ENCODE assay signal across 16 cellular contexts in genomic region chrX:153477039-153477438, GRCh38. TPM values are rescaled to one million over a fixed set of nuclear protein-coding genes. Genes with fewer than 3 reads are reported as not detected.
A peak's percentile ranks its signal among the peaks of the same experiment; 100 is the strongest.
DNase-seq lines count a peak whose midpoint lies in the region; ATAC-seq and TF ChIP-seq lines count a peak whose summit lies in the region.
"Had no signal": no experiment of that assay in that cellular context is flagged by ENCODE, and none has a peak within 500 bp of the region (broad histone marks: within the 10 kb centered on the region; RNA-seq: fewer than 3 reads in every experiment).

No MANE protein-coding gene starts in this region.

- no peaks in the 10 kb centered on the region for H3K36me3 ChIP-seq in ACC112 (ENCODE audit: insufficient read depth, low read length)
- H3K36me3 ChIP-seq in HUES6 (ENCODE audit: control insufficient read depth, insufficient read depth, low read length) = no peaks in the 10 kb centered on the region
- H3K36me3 ChIP-seq in lower lobe of right lung = no peaks in the 10 kb centered on the region

- H3K4me1 ChIP-seq in ACC112 (ENCODE audit: control insufficient read depth, insufficient read depth, low read length, unreplicated experiment) (peaks cover 34% of the 10 kb centered on the region), HUES6 (ENCODE audit: control insufficient read depth, insufficient read depth, low read length) (peaks cover 33% of the 10 kb centered on the region; the same call in 1 of the 2 replicates), lower lobe of right lung (peaks cover 5% of the 10 kb centered on the region)

- peaks cover 20% of the 10 kb centered on the region; the same call in 1 of the 2 replicates for H3K9me3 ChIP-seq in HUES6 (ENCODE audit: control insufficient read depth, insufficient read depth, low read depth, low read length)
- H3K9me3 ChIP-seq in lower lobe of right lung = no peaks in the 10 kb centered on the region

- H3K27me3 ChIP-seq in ACC112 (ENCODE audit: insufficient read depth, low read length) = no peaks in the 10 kb centered on the region
- peaks cover 27% of the 10 kb centered on the region for H3K27me3 ChIP-seq in HUES6 (ENCODE audit: control insufficient read depth, insufficient read depth, low read length)
- H3K27me3 ChIP-seq in lower lobe of right lung (ENCODE audit: low read depth) = no peaks in the 10 kb centered on the region

- H3K27ac ChIP-seq in ACC112 (ENCODE audit: low read depth, low read length) (peak overlapping the region; percentile 45), HUES6 (ENCODE audit: low read depth, low read length) (no peak overlapping the region; the same call in 1 of the 2 replicates), lower lobe of right lung (peak overlapping the region; percentile 46)

- H3K9ac ChIP-seq in HUES6 (ENCODE audit: low read length) = peak overlapping the region; percentile 7

- intact Hi-C loops in lower lobe of right lung (cut with DNase I) = no loop called here

- no peak for TF ChIP-seq CTCF in cardiac fibroblast (IDR thresholded peaks at IDR 0.05; ENCODE audit: low read depth, low read length)
- TF ChIP-seq CTCF in lower lobe of right lung (IDR thresholded peaks at IDR 0.05) = no peak

- peak; percentile 57 to 75 for DNase-seq in cardiac fibroblast (ENCODE audit: low read depth in 2 of 2)
- no peak for DNase-seq in lower lobe of right lung
- no peak for DNase-seq in Ammon's horn (ENCODE audit: low spot score)
- DNase-seq in SIG-M5 treated with dmso at 0.1 percent for 504 hours (lab: John Stamatoyannopoulos, UW; ENCODE audit: unreplicated experiment) = no peak
- DNase-seq: activated CD8-positive, alpha-beta T cell treated with anti-CD3 and anti-CD28 coated beads for 36 hours; kidney glomerular epithelial cell; NCI-H2029 treated with DMSO at 0.1 percent for 48 hours; posterior cingulate gyrus; SHP77 treated with DMSO at 0.1 percent for 48 hours had no signal

- no peak overlapping the region for H2AFZ ChIP-seq in ACC112 (ENCODE audit: low read length, unreplicated experiment)

- H3K79me2 ChIP-seq in ACC112 (ENCODE audit: control insufficient read depth, insufficient read depth, low read length, unreplicated experiment) = no peaks in the 10 kb centered on the region

- ATAC-seq in lower lobe of right lung (no peak), HG02970 (IDR thresholded peaks at IDR 0.05; ENCODE audit: low FRiP score, unreplicated experiment) (no peak), GM18873 (IDR thresholded peaks at IDR 0.05; ENCODE audit: low FRiP score, unreplicated experiment) (no peak)
- ATAC-seq: activated CD8-positive, alpha-beta T cell treated with anti-CD3 and anti-CD28 coated beads for 36 hours; activated naive CD4-positive, alpha-beta T cell treated with anti-CD3 and anti-CD28 coated beads, Interleukin-2, amount 50 U/mL, for 72 hours had no signal

- H3K4me3 ChIP-seq in ACC112 (ENCODE audit: low read depth, low read length) (no peak overlapping the region), HUES6 (ENCODE audit: low read depth, low read length) (no peak overlapping the region), cardiac fibroblast (replicated peaks in 1 of 2; ENCODE audit: low read depth in 2 of 2, low read length in 2 of 2) (no peak overlapping the region), lower lobe of right lung (no peak overlapping the region)

RNA-seq across cellular contexts. Expression of gene HAUS7, which starts 6.7 kb away (rescaled TPM):
- 22.7 TPM for total RNA-seq in lower lobe of right lung

RNA-seq across cellular contexts. Expression of gene BGN, which starts 17.7 kb away (rescaled TPM):
- 157 TPM for total RNA-seq in lower lobe of right lung
- total RNA-seq: activated CD8-positive, alpha-beta T cell treated with anti-CD3 and anti-CD28 coated beads for 36 hours; activated naive CD4-positive, alpha-beta T cell treated with anti-CD3 and anti-CD28 coated beads, Interleukin-2, amount 50 U/mL, for 72 hours; B cell had no signal

RNA-seq across cellular contexts. Expression of gene TREX2, which starts 31.2 kb away (rescaled TPM):
- total RNA-seq in lower lobe of right lung = 0.80 TPM

RNA-seq across cellular contexts. Expression of gene ATP2B3, which starts 40.4 kb away (rescaled TPM):
- total RNA-seq in lower lobe of right lung = not detected
- total RNA-seq: activated CD8-positive, alpha-beta T cell treated with anti-CD3 and anti-CD28 coated beads for 36 hours; activated naive CD4-positive, alpha-beta T cell treated with anti-CD3 and anti-CD28 coated beads, Interleukin-2, amount 50 U/mL, for 72 hours; B cell; HT-29 had no signal

Comparison
In these comparisons a context has a peak if more than half of its experiments do, and no peak if none do; other contexts are left out.
1. DNase-seq: peak in cardiac fibroblast (2 of 2); none in lower lobe of right lung (single experiment), Ammon's horn (single experiment) and SIG-M5 treated with dmso at 0.1 percent for 504 hours (single experiment).